8 cellular contexts compared by ENCODE assay signal in genomic region chr10:86411281-86411841, GRCh38. TPM values are rescaled to one million over a fixed set of nuclear protein-coding genes. Genes with fewer than 3 reads are reported as not detected.
A peak's percentile ranks its signal among the peaks of the same experiment; 100 is the strongest.
DNase-seq lines count a peak whose midpoint lies in the region; ATAC-seq and TF ChIP-seq lines count a peak whose summit lies in the region.

No MANE protein-coding gene starts in this region.

- H3K9me2 ChIP-seq in GM23338 (ENCODE audit: insufficient read depth), result no peaks in the 10 kb centered on the region

- H3K4me1 Mint-ChIP-seq in GM23338, result peaks cover 7% of the 10 kb centered on the region; the same call in 1 of the 3 replicates

- no peaks in the 10 kb centered on the region for H3K79me2 ChIP-seq in GM23338 (replicated peaks; ENCODE audit: insufficient read depth)

- no peak overlapping the region for H3K27ac Mint-ChIP-seq in GM23338

- H3K4me3 ChIP-seq in skin epidermis (no peak overlapping the region), GM23338 (no peak overlapping the region)

- H3K4me1 ChIP-seq in foreskin keratinocyte, result no peaks in the 10 kb centered on the region
- peaks cover 10% of the 10 kb centered on the region for H3K4me1 ChIP-seq in GM23338 (ENCODE audit: insufficient read depth)

- H3K4me3 Mint-ChIP-seq in GM23338, result no peak overlapping the region

- no peak for TF ChIP-seq CTCF in foreskin keratinocyte (conservative IDR thresholded peaks at IDR 0.05)
- no peak for TF ChIP-seq CTCF in GM23338 (conservative IDR thresholded peaks at IDR 0.05; ENCODE audit: low read depth in 2 of 2)

- H3F3A ChIP-seq in GM23338 (replicated peaks; ENCODE audit: low read depth), result no peaks in the 10 kb centered on the region

- H3K27me3 ChIP-seq in foreskin keratinocyte (no peaks in the 10 kb centered on the region), GM23338 (ENCODE audit: insufficient read depth) (no peaks in the 10 kb centered on the region)

- no peaks in the 10 kb centered on the region; the same call in 1 of the 2 replicates for H4K20me1 ChIP-seq in GM23338 (replicated peaks; ENCODE audit: insufficient read depth)

- H3K9me3 Mint-ChIP-seq in GM23338, result no peaks in the 10 kb centered on the region; the same call in 2 of the 3 replicates

- peaks cover 2% of the 10 kb centered on the region for H3K27me3 Mint-ChIP-seq in GM23338 (ENCODE audit: insufficient read depth, low read depth, poor library complexity)

- peak; percentile 38 for DNase-seq in stimulated activated CD4-positive, alpha-beta T cell treated with anti-CD3 and anti-CD28 coated beads, Interleukin-2, amount 100 ng/mL, for 4 hours (ENCODE audit: low read depth)
- no peak for DNase-seq in stimulated activated CD4-positive, alpha-beta T cell treated with anti-CD3 and anti-CD28 coated beads, Interleukin-12 subunit alpha, Interleukin-12 subunit beta, amount 100 ng/mL, for 4 hours
- peak; percentile 36 to 48 for DNase-seq in activated CD4-positive, alpha-beta T cell treated with anti-CD3 and anti-CD28 coated beads for 4 hours
- DNase-seq in foreskin keratinocyte (no peak), iPS-NIHi7 (ENCODE audit: extremely low spot score) (no peak), GM23338 (ENCODE audit: low spot score) (no peak)

- H3K27ac ChIP-seq in foreskin keratinocyte (no peak overlapping the region), skin epidermis (peak overlapping the region in 13 of 21 experiments; percentile 24 to 83 (median 50)), GM23338 (ENCODE audit: low read depth) (no peak overlapping the region)

- H3K36me3 Mint-ChIP-seq in GM23338 (ENCODE audit: low read depth), result no peaks in the 10 kb centered on the region

- ATAC-seq in HG03064 (IDR thresholded peaks at IDR 0.05; ENCODE audit: low read depth, unreplicated experiment) (peak; percentile 48), foreskin keratinocyte (peak; percentile 50), GM23338 (no peak)

- no peak overlapping the region for H2AFZ ChIP-seq in GM23338

- no peaks in the 10 kb centered on the region for H3K36me3 ChIP-seq in GM23338 (ENCODE audit: insufficient read depth)

- H3K4me2 ChIP-seq in GM23338, result no peak overlapping the region

TF ChIP-seq in GM23338, 12 proteins besides CTCF, POLR2A, EP300 and RAD21 (continues in another document):
- TF ChIP-seq STAT1 (IDR thresholded peaks at IDR 0.05; ENCODE audit: unreplicated experiment) (no peak), ZNF114 (CRISPR knock-in tag; IDR thresholded peaks at IDR 0.05) (no peak), EZH2phosphoT487 (IDR thresholded peaks at IDR 0.05; ENCODE audit: unreplicated experiment) (no peak), ZNF331 (CRISPR knock-in tag; IDR thresholded peaks at IDR 0.05; ENCODE audit: low read depth) (no peak), POLR2AphosphoS5 (IDR thresholded peaks at IDR 0.05; ENCODE audit: low read depth) (no peak), REST (IDR thresholded peaks at IDR 0.05; ENCODE audit: unreplicated experiment) (no peak), JUNB (IDR thresholded peaks at IDR 0.05; ENCODE audit: unreplicated experiment) (no peak), ZNF462 (CRISPR knock-in tag; IDR thresholded peaks at IDR 0.05) (no peak), CREB1 (CRISPR knock-in tag; IDR thresholded peaks at IDR 0.05; ENCODE audit: low read depth) (no peak), NANOG (IDR thresholded peaks at IDR 0.05; ENCODE audit: borderline replicate concordance) (no peak)
- TF ChIP-seq, protein P1, sequence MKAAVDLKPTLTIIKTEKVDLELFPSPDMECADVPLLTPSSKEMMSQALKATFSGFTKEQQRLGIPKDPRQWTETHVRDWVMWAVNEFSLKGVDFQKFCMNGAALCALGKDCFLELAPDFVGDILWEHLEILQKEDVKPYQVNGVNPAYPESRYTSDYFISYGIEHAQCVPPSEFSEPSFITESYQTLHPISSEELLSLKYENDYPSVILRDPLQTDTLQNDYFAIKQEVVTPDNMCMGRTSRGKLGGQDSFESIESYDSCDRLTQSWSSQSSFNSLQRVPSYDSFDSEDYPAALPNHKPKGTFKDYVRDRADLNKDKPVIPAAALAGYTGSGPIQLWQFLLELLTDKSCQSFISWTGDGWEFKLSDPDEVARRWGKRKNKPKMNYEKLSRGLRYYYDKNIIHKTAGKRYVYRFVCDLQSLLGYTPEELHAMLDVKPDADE (IDR thresholded peaks at IDR 0.05), result no peak

RNA-seq across cellular contexts. Expression of gene GRID1, which starts 44.8 kb away (rescaled TPM):
- total RNA-seq in foreskin keratinocyte, result not detected in 2 replicates
- polyA plus RNA-seq in foreskin keratinocyte (not detected in 2 replicates), GM23338 (2016; fragmentation: Nextera tagmentation; extraction: Ambion mirVana) (0.09 and 0.15 TPM in 2 replicates)
- total RNA-seq in GM23338 (2014; rRNA removed; shearing (Covaris generic)), result 0.14 and 0.82 TPM in 2 replicates

Comparison
In these comparisons a context has a peak if more than half of its experiments do, and no peak if none do; other contexts are left out.
1. DNase-seq: peak in stimulated activated CD4-positive, alpha-beta T cell treated with anti-CD3 and anti-CD28 coated beads, Interleukin-2, amount 100 ng/mL, for 4 hours (single experiment) and activated CD4-positive, alpha-beta T cell treated with anti-CD3 and anti-CD28 coated beads for 4 hours (2 of 2); none in stimulated activated CD4-positive, alpha-beta T cell treated with anti-CD3 and anti-CD28 coated beads, Interleukin-12 subunit alpha, Interleukin-12 subunit beta, amount 100 ng/mL, for 4 hours (single experiment), foreskin keratinocyte (0 of 2), iPS-NIHi7 (single experiment) and GM23338 (single experiment).
2. H3K27ac ChIP-seq: peak in skin epidermis (13 of 21); none in foreskin keratinocyte (single experiment) and GM23338 (single experiment).